ENCODE assay signal across 8 cellular contexts in genomic region chr20:63572788-63573738, GRCh38. TPM values are rescaled to one million over a fixed set of nuclear protein-coding genes. Genes with fewer than 3 reads are reported as not detected.
DNase-seq lines count a peak whose midpoint lies in the region; ATAC-seq and TF ChIP-seq lines count a peak whose summit lies in the region.

No MANE protein-coding gene starts in this region.

- no peak overlapping the region for H2BK15ac ChIP-seq in mesendoderm (replicated peaks; ENCODE audit: low read depth)

- H3K27ac ChIP-seq in A673 (ENCODE audit: low read depth, low read length, poor library complexity, severe bottlenecking), result peak overlapping the region; percentile 67
- H3K27ac ChIP-seq in mesendoderm (ENCODE audit: low read depth, low read length), result no peak overlapping the region

- no peak overlapping the region for H2BK5ac ChIP-seq in mesendoderm (ENCODE audit: low read length)

- H3K56ac ChIP-seq in mesendoderm (ENCODE audit: low read length), result peak overlapping the region; percentile 90

- peak overlapping the region; percentile 85 for H3K9ac ChIP-seq in mesendoderm (ENCODE audit: low read length)

- no peak overlapping the region for H4K5ac ChIP-seq in mesendoderm (ENCODE audit: low read length)

- CTCF ChIA-PET in A673 (lab: Charles Lee), result interaction anchor here (1.0 kb wide), 2 partner anchors 35 to 69 kb away, joined by 3 read pairs; no protein-coding TSS in a partner anchor

- H3K4me1 ChIP-seq in A673 (ENCODE audit: insufficient read depth, low read length, poor library complexity, severe bottlenecking), result peaks cover 5% of the 10 kb centered on the region
- no peaks in the 10 kb centered on the region for H3K4me1 ChIP-seq in mesendoderm (ENCODE audit: control insufficient read depth, low read depth, low read length)

- peak overlapping the region in 4 of 5 experiments; percentile 56 to 81 (median 68) for H3K27ac Mint-ChIP-seq in brain

- intact Hi-C loops in A673 (cut with micrococcal nuclease; ENCODE audit: unreplicated experiment), result no loop called here

- DNase-seq in A673 (ENCODE audit: low spot score) (no peak), HFF-Myc (ENCODE audit: extremely low read depth, low read depth) (no peak), mesendoderm (peak; percentile 16), NCI-H748 treated with DMSO at 0.1 percent for 48 hours (lab: John Stamatoyannopoulos, UW) (no peak), MV-4-11 (lab: John Stamatoyannopoulos, UW) (no peak)
- DNase-seq in NK-92 treated with Interleukin-12 subunit alpha and Interleukin-12 subunit beta, amount 100 ng/mL, for 24 hours (lab: John Stamatoyannopoulos, UW), result no peak

- H3K36me3 Mint-ChIP-seq in brain, result no peaks in the 10 kb centered on the region

- POLR2A ChIA-PET in A673 (lab: Charles Lee; ENCODE audit: low non-redundant PET), result interaction anchor here (0.5 kb wide), 1 partner anchor 49 kb away, joined by 3 read pairs; no protein-coding TSS in a partner anchor

- H3K4me2 ChIP-seq in mesendoderm (ENCODE audit: low read length), result peak overlapping the region; percentile 91

- H4K8ac ChIP-seq in mesendoderm (ENCODE audit: low read depth, low read length), result no peak overlapping the region

- peak overlapping the region; percentile 83 to 91 (median 88) for H3K4me3 Mint-ChIP-seq in brain

- H2BK120ac ChIP-seq in mesendoderm (ENCODE audit: low read depth, low read length), result no peak overlapping the region

- H3K9me3 ChIP-seq in A673 (ENCODE audit: low read depth, low read length, poor library complexity, severe bottlenecking), result no peaks in the 10 kb centered on the region

- H3K36me3 ChIP-seq in A673 (ENCODE audit: insufficient read depth, low read length, poor library complexity, severe bottlenecking), result no peaks in the 10 kb centered on the region
- H3K36me3 ChIP-seq in mesendoderm (ENCODE audit: control insufficient read depth, insufficient read depth, low read length), result no peaks in the 10 kb centered on the region

- H3K79me2 ChIP-seq in mesendoderm (ENCODE audit: control insufficient read depth, insufficient read depth, low read length), result no peaks in the 10 kb centered on the region

- H3K4ac ChIP-seq in mesendoderm (ENCODE audit: low read depth, low read length), result no peak overlapping the region

- no peak overlapping the region for H3K23ac ChIP-seq in mesendoderm (ENCODE audit: low read length)

- WGBS in mesendoderm (ENCODE audit: extremely low coverage, insufficient coverage, low lambda C conversion rate), result no CpG with 5 or more reads among the region's 35 CpGs

- H3K27me3 ChIP-seq in A673 (replicated peaks; ENCODE audit: insufficient read depth, low read depth, low read length, poor library complexity) (no peaks in the 10 kb centered on the region), mesendoderm (ENCODE audit: insufficient read depth, low read length, poor library complexity) (no peaks in the 10 kb centered on the region)

- H3K79me1 ChIP-seq in mesendoderm (ENCODE audit: low read length), result no peaks in the 10 kb centered on the region

- H2AK5ac ChIP-seq in mesendoderm (ENCODE audit: low read length), result no peak overlapping the region

- no peak overlapping the region for H3K18ac ChIP-seq in mesendoderm (ENCODE audit: low read length)

- H3K9me3 Mint-ChIP-seq in brain, result no peaks in the 10 kb centered on the region

- TF ChIP-seq CTCF in A673 (conservative IDR thresholded peaks at IDR 0.05; ENCODE audit: low read depth, low read length), result no peak
- peak; percentile 14 for TF ChIP-seq CTCF in HFF-Myc (IDR thresholded peaks at IDR 0.05; ENCODE audit: low read depth, low read length, missing control alignments)
- no peak for TF ChIP-seq CTCF in brain (conservative IDR thresholded peaks at IDR 0.05)

- BruUV-seq in A673 (replicated peaks; lab: Mats Ljungman, UMichigan), result no TSS peak

- peaks cover 4% of the 10 kb centered on the region for H3K27me3 Mint-ChIP-seq in brain

- H3K4me1 Mint-ChIP-seq in brain, result peaks cover 6% of the 10 kb centered on the region

- H3K4me3 ChIP-seq in A673 (ENCODE audit: low read depth, low read length, poor library complexity, severe bottlenecking) (peak overlapping the region; percentile 68), HFF-Myc (replicated peaks; ENCODE audit: low read depth, low read length) (peak overlapping the region; percentile 71), mesendoderm (ENCODE audit: low read length) (no peak overlapping the region)

- no peak for ATAC-seq in GM18502 (IDR thresholded peaks at IDR 0.05; ENCODE audit: poor library complexity, unreplicated experiment)

RNA-seq across cellular contexts. Expression of gene HELZ2, which starts 1.0 kb away (rescaled TPM):
- total RNA-seq in A673 (2021), result 21.0 and 27.2 TPM in 2 replicates
- polyA plus RNA-seq in brain (ENCODE audit: insufficient read depth, low read depth, low replicate concordance), result 36.2 TPM
- 2.6 TPM for polyA plus RNA-seq in mesendoderm (2013, experiment 1 of 2)
- 2.2 TPM for polyA plus RNA-seq in mesendoderm (2013, experiment 2 of 2)

RNA-seq across cellular contexts. Expression of gene FNDC11, which starts 19.1 kb away (rescaled TPM):
- total RNA-seq in A673 (2021), result 0.21 and 0.37 TPM in 2 replicates
- 8.0 TPM for polyA plus RNA-seq in brain (ENCODE audit: insufficient read depth, low read depth, low replicate concordance)
- polyA plus RNA-seq in mesendoderm (2013, experiment 1 of 2), result 1.3 TPM
- 1.5 TPM for polyA plus RNA-seq in mesendoderm (2013, experiment 2 of 2)

RNA-seq across cellular contexts. Expression of gene SRMS, which starts 25.5 kb away (rescaled TPM):
- not detected in 2 replicates for total RNA-seq in A673 (2021)
- not detected for polyA plus RNA-seq in brain (ENCODE audit: insufficient read depth, low read depth, low replicate concordance)
- 0.11 TPM for polyA plus RNA-seq in mesendoderm (2013, experiment 1 of 2)
- 0.10 TPM for polyA plus RNA-seq in mesendoderm (2013, experiment 2 of 2)

RNA-seq across cellular contexts. Expression of gene PTK6, which starts 35.9 kb away (rescaled TPM):
- total RNA-seq in A673 (2021), result not detected in 2 replicates
- polyA plus RNA-seq in brain (ENCODE audit: insufficient read depth, low read depth, low replicate concordance), result 0.93 TPM
- polyA plus RNA-seq in mesendoderm (2013, experiment 1 of 2), result 0.08 TPM
- 0.07 TPM for polyA plus RNA-seq in mesendoderm (2013, experiment 2 of 2)

RNA-seq across cellular contexts. Expression of gene PPDPF, which starts 52.5 kb away (rescaled TPM):
- total RNA-seq in A673 (2021), result 148 and 176 TPM in 2 replicates
- polyA plus RNA-seq in brain (ENCODE audit: insufficient read depth, low read depth, low replicate concordance), result 1,213 TPM
- 145 TPM for polyA plus RNA-seq in mesendoderm (2013, experiment 1 of 2)
- 147 TPM for polyA plus RNA-seq in mesendoderm (2013, experiment 2 of 2)
